In the genomic region with DNA sequence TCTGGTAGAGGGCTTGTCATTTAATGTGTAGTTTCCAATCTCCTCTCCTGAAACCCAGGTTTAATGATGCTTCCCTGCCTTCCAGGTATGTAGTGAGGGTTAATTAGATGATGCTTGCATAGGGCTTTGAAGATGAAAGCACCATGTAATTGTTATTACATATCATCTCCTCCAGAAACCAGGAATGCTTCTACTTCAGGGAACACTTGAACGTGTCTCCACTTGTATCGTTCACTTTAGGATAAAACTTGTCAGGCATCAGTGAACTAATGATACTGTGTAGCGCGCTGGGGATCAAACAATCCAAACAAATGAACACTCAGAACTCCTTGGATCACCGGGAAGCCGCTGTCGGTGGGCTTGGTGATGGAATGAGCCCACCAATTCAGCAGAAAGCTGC, we compare ENCODE assay signal across 21 cellular contexts.
"Had no signal": no experiment of that assay in that cellular context is flagged by ENCODE, and none has a peak within 500 bp of the region (broad histone marks: within the 10 kb centered on the region; RNA-seq: fewer than 3 reads in every experiment).

No MANE protein-coding gene starts in this region.

- H3K4me1 ChIP-seq: Peyer's patch had no signal

- FAIRE-seq: K562 had no signal

- H3K4me3 ChIP-seq: K562, Peyer's patch, SJSA1 had no signal

- DNase-seq: activated CD4-positive, alpha-beta T cell treated with anti-CD3 and anti-CD28 coated beads for 4 hours; activated CD8-positive, alpha-beta memory T cell treated with anti-CD3 and anti-CD28 coated beads, Interleukin-2, amount 50 U/mL, for 4 hours; activated CD8-positive, alpha-beta T cell treated with anti-CD3 and anti-CD28 coated beads for 36 hours; activated gamma-delta T cell treated with Interleukin-2 at 50 U/mL for 16 hours; activated naive CD4-positive, alpha-beta T cell treated with anti-CD3 and anti-CD28 coated beads, Interleukin-2, amount 10 ng/mL, durations not matched to agents 7 days and 5 days; activated naive CD8-positive, alpha-beta T cell treated with anti-CD3 and anti-CD28 coated beads for 36 hours; activated T-cell treated with anti-CD3 and anti-CD28 coated beads, Interleukin-2, amount 50 U/mL, for 72 hours; anterior cingulate cortex; caudate nucleus; Karpas-422; MM.1S; NCI-H1417; NCI-H2029 treated with DMSO at 0.1 percent for 48 hours; NCI-H526; NCI-H82; Peyer's patch; Right ventricle myocardium superior had no signal

- H3K36me3 ChIP-seq: Peyer's patch, SJSA1 had no signal

- H3K9me3 ChIP-seq: Peyer's patch, SJSA1 had no signal

- H3K27me3 ChIP-seq: Peyer's patch, SJSA1 had no signal

- ATAC-seq: activated CD4-positive, CD25-positive, alpha-beta regulatory T cell treated with anti-CD3 and anti-CD28 coated beads, Interleukin-2, amount 50 U/mL, for 24 hours; activated CD8-positive, alpha-beta T cell treated with anti-CD3 and anti-CD28 coated beads for 36 hours; activated T-cell treated with anti-CD3 and anti-CD28 coated beads, Interleukin-2, amount 50 U/mL, for 72 hours; K562 had no signal

- H3K27ac ChIP-seq: Peyer's patch, RWPE1, SJSA1 had no signal
